1 cellular context compared by ENCODE assay signal in the genomic region with DNA sequence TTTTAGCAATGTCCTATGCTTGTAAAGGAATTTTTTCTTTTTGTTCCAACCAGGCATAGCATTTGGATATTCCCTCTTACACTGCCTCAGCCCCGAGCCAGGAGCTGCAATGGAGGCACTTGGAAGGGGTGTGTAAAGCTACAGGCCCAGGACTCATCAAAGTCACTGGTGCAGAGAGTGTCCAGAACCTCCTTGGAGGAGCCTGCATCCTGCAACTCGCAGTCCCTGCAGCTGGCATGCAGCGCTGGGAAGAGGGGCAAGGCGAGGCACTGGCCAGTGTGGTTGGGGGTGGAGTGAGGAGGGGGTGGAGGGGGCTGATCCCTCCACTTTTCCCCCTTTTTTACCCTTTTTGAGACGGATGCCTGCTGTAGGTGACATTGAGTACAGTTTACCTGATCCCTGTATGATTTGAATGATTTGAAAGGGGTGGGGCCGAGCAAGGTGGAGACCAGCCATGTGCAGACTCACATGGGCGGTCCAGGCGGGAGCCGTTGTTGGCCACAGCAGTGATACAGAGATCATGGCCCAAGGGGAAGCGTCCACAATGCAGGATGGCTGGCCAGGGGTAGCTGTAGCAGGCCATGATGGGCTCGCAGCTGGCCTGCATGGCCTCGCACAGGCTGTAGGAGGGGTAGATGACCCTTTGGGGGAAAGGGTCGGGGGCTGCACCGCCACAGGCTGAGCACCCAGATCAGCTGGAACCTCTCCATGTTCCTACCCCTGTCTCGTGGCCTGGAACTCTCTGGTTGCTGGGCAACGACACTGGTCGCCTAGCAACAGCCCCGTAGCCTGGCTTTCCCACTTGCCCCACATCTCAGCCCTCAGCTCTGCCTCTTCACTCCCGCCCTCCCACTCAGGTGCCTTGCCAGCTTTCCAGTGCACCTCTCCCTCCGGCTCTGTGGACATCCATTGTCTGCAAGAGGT.
TF ChIP-seq lines count a peak whose summit lies in the region.

No MANE protein-coding gene starts in this region.

TF ChIP-seq in neural cell, 6 proteins besides CTCF, POLR2A, EP300 and RAD21:
- TF ChIP-seq MXI1 (conservative IDR thresholded peaks at IDR 0.05; ENCODE audit: poor library complexity, severe bottlenecking) = peak; percentile 54
- no peak for TF ChIP-seq SMC3 (conservative IDR thresholded peaks at IDR 0.05; ENCODE audit: poor library complexity)
